ENCODE assay signal across 8 cellular contexts in genomic region chr3:120182613-120183524, GRCh38.
DNase-seq lines count a peak whose midpoint lies in the region; ATAC-seq and TF ChIP-seq lines count a peak whose summit lies in the region.

No MANE protein-coding gene starts in this region.

- no peak overlapping the region for H2AFZ ChIP-seq in SK-N-SH (ENCODE audit: low read depth)

- peak; percentile 60 for ATAC-seq in foreskin keratinocyte
- no peak for ATAC-seq in GM21717 (IDR thresholded peaks at IDR 0.05; ENCODE audit: unreplicated experiment)
- no peak for ATAC-seq in GM19397 (IDR thresholded peaks at IDR 0.05; ENCODE audit: unreplicated experiment)
- ATAC-seq in HG03025 (IDR thresholded peaks at IDR 0.05; ENCODE audit: low FRiP score, unreplicated experiment), result no peak
- ATAC-seq in GM21529 (IDR thresholded peaks at IDR 0.05; ENCODE audit: unreplicated experiment), result no peak

- no peak overlapping the region for H3K4me3 ChIP-seq in SK-N-SH (ENCODE audit: low read depth in 2 of 2, low read length in 1 of 2)

- no peaks in the 10 kb centered on the region for H3K9me2 ChIP-seq in SK-N-SH

- 0 out of 2 replicates have a peak overlapping the region, but pooled peaks have one; percentile 1 for H3K4me2 ChIP-seq in SK-N-SH

- 70% methylated on average over 7 of the region's 7 CpGs for WGBS in SK-N-SH (ENCODE audit: low lambda C conversion rate)

- H3K9me3 ChIP-seq in SK-N-SH, result no peaks in the 10 kb centered on the region

- H3K4me1 ChIP-seq in SK-N-SH (ENCODE audit: control insufficient read depth in 1 of 2, insufficient read depth in 2 of 2, low read depth in 1 of 2, low read length in 1 of 2), result peaks cover 0 to 14% of the 10 kb centered on the region in 2 experiments; a peak in 1 of 4 replicates
- H3K4me1 ChIP-seq in foreskin keratinocyte, result peaks cover 22% of the 10 kb centered on the region

- POLR2A ChIA-PET in SK-N-SH (lab: Yijun Ruan, JAX), result no interaction called here

- H3K79me2 ChIP-seq in SK-N-SH (ENCODE audit: insufficient read depth), result no peaks in the 10 kb centered on the region

- H3K27ac ChIP-seq in 22Rv1, result no peak overlapping the region
- no peak overlapping the region for H3K27ac ChIP-seq in SK-N-SH (ENCODE audit: low read depth in 2 of 2, low read length in 1 of 2)
- peak overlapping the region; percentile 29 for H3K27ac ChIP-seq in foreskin keratinocyte

- no peaks in the 10 kb centered on the region for H3K36me3 ChIP-seq in SK-N-SH (replicated peaks in 1 of 2; ENCODE audit: control insufficient read depth in 1 of 2, insufficient read depth in 2 of 2, low read length in 1 of 2)

- DNase-seq in GM03348 (ENCODE audit: low spot score), result peak; percentile 63
- DNase-seq in SK-N-SH, result no peak
- DNase-seq in foreskin keratinocyte, result peak in 1 of 2 donors; percentile 70

- H4K20me1 ChIP-seq in SK-N-SH (ENCODE audit: insufficient read depth), result no peaks in the 10 kb centered on the region

- CTCF ChIA-PET in SK-N-SH (lab: Yijun Ruan, JAX), result no interaction called here

- H3F3A ChIP-seq in SK-N-SH (replicated peaks; ENCODE audit: insufficient read depth), result peaks cover 2% of the 10 kb centered on the region

- peak; percentile 62 for TF ChIP-seq RAD21 in SK-N-SH (IDR thresholded peaks at IDR 0.05; ENCODE audit: low read length)

- TF ChIP-seq EP300 in SK-N-SH (IDR thresholded peaks at IDR 0.05; ENCODE audit: borderline replicate concordance in 1 of 2, low read depth in 1 of 2, low read length in 1 of 2), result no peak

- H3K9ac ChIP-seq in SK-N-SH, result no peak overlapping the region

- H3K27me3 ChIP-seq in SK-N-SH (ENCODE audit: insufficient read depth) (no peaks in the 10 kb centered on the region), foreskin keratinocyte (no peaks in the 10 kb centered on the region)

- peak; percentile 33 for TF ChIP-seq CTCF in 22Rv1 (IDR thresholded peaks at IDR 0.05)
- TF ChIP-seq CTCF in SK-N-SH (IDR thresholded peaks at IDR 0.05), result peak; percentile 68
- TF ChIP-seq CTCF in foreskin keratinocyte (conservative IDR thresholded peaks at IDR 0.05), result peak; percentile 68

TF ChIP-seq in SK-N-SH, 30 proteins besides CTCF, POLR2A, EP300 and RAD21:
- peak; percentile 52 for TF ChIP-seq SMC3 (IDR thresholded peaks at IDR 0.05; ENCODE audit: low read depth, low read length)
- TF ChIP-seq RCOR1 (IDR thresholded peaks at IDR 0.05; ENCODE audit: low read length), result no peak
TF ChIP-seq in SK-N-SH: peak in this region for 1.
